Comparison of ENCODE assay signal across 19 cellular contexts in genomic region chr9:98572796-98573195, GRCh38.
A peak's percentile ranks its signal among the peaks of the same experiment; 100 is the strongest.
DNase-seq lines count a peak whose midpoint lies in the region; FAIRE-seq and TF ChIP-seq lines count a peak whose summit lies in the region.
"Had no signal": no experiment of that assay in that cellular context is flagged by ENCODE, and none has a peak within 500 bp of the region (broad histone marks: within the 10 kb centered on the region; RNA-seq: fewer than 3 reads in every experiment).

No MANE protein-coding gene starts in this region.

- no peak overlapping the region for H3K27ac Mint-ChIP-seq in endodermal cell
- H3K27ac Mint-ChIP-seq: CD4-positive, alpha-beta memory T cell had no signal

- H3K9ac ChIP-seq in endodermal cell (ENCODE audit: extremely low read depth, low read length, poor library complexity, severe bottlenecking) = no peak overlapping the region
- H3K9ac ChIP-seq: GM23248 had no signal

- H3K27me3 Mint-ChIP-seq in endodermal cell (ENCODE audit: insufficient read depth) = peaks cover 3% of the 10 kb centered on the region

- no peak for TF ChIP-seq CTCF in endodermal cell (conservative IDR thresholded peaks at IDR 0.05)
- TF ChIP-seq CTCF in spleen (IDR thresholded peaks at IDR 0.05 in 8 of 11, conservative IDR thresholded peaks at IDR 0.05 in 3 of 11) = no peak

- H3K36me3 Mint-ChIP-seq in endodermal cell (ENCODE audit: low read depth) = no peaks in the 10 kb centered on the region
- H3K36me3 Mint-ChIP-seq: CD4-positive, alpha-beta memory T cell had no signal

- H3K9me3 ChIP-seq in endodermal cell (ENCODE audit: control insufficient read depth, low read length) (no peaks in the 10 kb centered on the region), spleen (no peaks in the 10 kb centered on the region)

- no peaks in the 10 kb centered on the region for H3K9me3 Mint-ChIP-seq in endodermal cell
- H3K9me3 Mint-ChIP-seq: CD4-positive, alpha-beta memory T cell had no signal

- DNase-seq in endodermal cell (peak; percentile 15), spleen (peak; percentile 37), GM12892 (ENCODE audit: insufficient read length) (no peak), NCI-H2029 (lab: John Stamatoyannopoulos, UW) (no peak)
- DNase-seq in effector CD4-positive, alpha-beta T cell = no peak
- DNase-seq: C1 segment of cervical spinal cord; Calu3; CD4-positive, alpha-beta memory T cell; COR-L47; DMS53; DMS79 treated with DMSO at 0.1 percent for 48 hours; GF-D8; H7; HCEC 1CT had no signal

- H3K4me1 Mint-ChIP-seq in endodermal cell = no peaks in the 10 kb centered on the region

- no peaks in the 10 kb centered on the region for H3K27me3 ChIP-seq in endodermal cell (ENCODE audit: control insufficient read depth, insufficient read depth, low read length, poor library complexity, severe bottlenecking)
- H3K27me3 ChIP-seq in spleen (replicated peaks in 1 of 7) = peaks cover 0 to 54% (median 0%) of the 10 kb centered on the region in 7 donors

- H3K4me3 ChIP-seq in endodermal cell (ENCODE audit: low read length) = no peak overlapping the region
- H3K4me3 ChIP-seq in spleen = no peak overlapping the region
- H3K4me3 ChIP-seq: GM23248 had no signal

- no peak overlapping the region for H3K4me3 Mint-ChIP-seq in endodermal cell
- H3K4me3 Mint-ChIP-seq: CD4-positive, alpha-beta memory T cell had no signal

- no peaks in the 10 kb centered on the region for H3K4me1 ChIP-seq in endodermal cell (ENCODE audit: control insufficient read depth, insufficient read depth, low read length)
- H3K4me1 ChIP-seq in spleen = peaks cover 0 to 14% (median 8%) of the 10 kb centered on the region in 6 donors

- TF ChIP-seq POLR2A in spleen (IDR thresholded peaks at IDR 0.05) = no peak
- no peak for TF ChIP-seq POLR2A in GM12892 (IDR thresholded peaks at IDR 0.05; ENCODE audit: low read depth, low read length)

- 86 to 91% methylated on average over 4 to 7 of the region's 7 CpGs for WGBS in endodermal cell (ENCODE audit: insufficient coverage in 1 of 2, insufficient read length in 1 of 2), 2 experiments
- WGBS in spleen, 5 donors = 73 to 87% (median 86%) methylated on average over 6 to 7 of the region's 7 CpGs

- intact Hi-C loops in spleen (cut with DNase I; ENCODE audit: low total_unique reads) = no loop called here

- H3K36me3 ChIP-seq in endodermal cell (ENCODE audit: control insufficient read depth, insufficient read depth, low read length) (no peaks in the 10 kb centered on the region), spleen (no peaks in the 10 kb centered on the region)

- FAIRE-seq in GM12892 (lab: Jason Lieb, UNC) = no peak
- FAIRE-seq: GM12891, GM19239, H1 had no signal

- H3K27ac ChIP-seq in cingulate gyrus (ENCODE audit: low read depth, low read length) (peak overlapping the region; percentile 10), endodermal cell (ENCODE audit: low read depth, low read length) (no peak overlapping the region), spleen (no peak overlapping the region)
- H3K27ac ChIP-seq: GM23248 had no signal

Comparison
In these comparisons a context has a peak if more than half of its experiments do, and no peak if none do; other contexts are left out.
1. DNase-seq: peak in endodermal cell (single experiment) and spleen (single experiment); none in GM12892 (single experiment), effector CD4-positive, alpha-beta T cell (single experiment) and NCI-H2029 (single experiment).